In genomic region chr17:69188064-69188463, GRCh38 we compare ENCODE assay signal across 24 cellular contexts. TPM values are rescaled to one million over a fixed set of nuclear protein-coding genes. Genes with fewer than 3 reads are reported as not detected.
"Had no signal": no experiment of that assay in that cellular context is flagged by ENCODE, and none has a peak within 500 bp of the region (broad histone marks: within the 10 kb centered on the region; RNA-seq: fewer than 3 reads in every experiment).

No MANE protein-coding gene starts in this region.

- DNase-seq: hypothalamus; kidney glomerular epithelial cell; left cardiac atrium; left lung; lower lobe of right lung; mammary epithelial cell; mesenchymal stem cell; naive thymus-derived CD8-positive, alpha-beta T cell; ovary; retina; right cardiac atrium; spleen; stimulated activated CD4-positive, alpha-beta T cell treated with anti-CD3 and anti-CD28 coated beads, Interleukin-4, amount 100 ng/mL, for 24 hours; stimulated activated naive CD4-positive, alpha-beta T cell treated with Interleukin-2 at 50 U/mL for 16 hours; stimulated activated naive CD8-positive, alpha-beta T cell treated with anti-CD3 and anti-CD28 coated beads, Interleukin-15, amount 100 ng/mL, for 72 hours; uterus had no signal

- H3K36me3 ChIP-seq: left lung, lower lobe of right lung, neural progenitor cell, ovary, spleen, uterus had no signal

- H2AFZ ChIP-seq: neural progenitor cell had no signal

- H3K9me3 Mint-ChIP-seq: naive thymus-derived CD8-positive, alpha-beta T cell; nephron; neural progenitor cell; stimulated activated effector memory CD8-positive, alpha-beta T cell treated with anti-CD3 and anti-CD28 coated beads, Interleukin-12 subunit alpha, Interleukin-12 subunit beta, amount 100 ng/mL, for 72 hours; stimulated activated naive CD8-positive, alpha-beta T cell treated with anti-CD3 and anti-CD28 coated beads, Interleukin-15, amount 100 ng/mL, for 72 hours; type B pancreatic cell had no signal

- H3K9ac ChIP-seq: neural progenitor cell had no signal

- H3K4me1 Mint-ChIP-seq: naive thymus-derived CD8-positive, alpha-beta T cell; stimulated activated effector memory CD8-positive, alpha-beta T cell treated with anti-CD3 and anti-CD28 coated beads, Interleukin-12 subunit alpha, Interleukin-12 subunit beta, amount 100 ng/mL, for 72 hours; stimulated activated naive CD8-positive, alpha-beta T cell treated with anti-CD3 and anti-CD28 coated beads, Interleukin-15, amount 100 ng/mL, for 72 hours had no signal

- H3K27ac ChIP-seq: left lung, lower lobe of right lung, neural progenitor cell, ovary, skin epidermis, spleen, uterus had no signal

- H3K4me1 ChIP-seq: left lung, lower lobe of right lung, spleen, tibial nerve, uterus had no signal

- H3K27me3 ChIP-seq: left lung, neural progenitor cell, ovary, spleen, tibial nerve, uterus had no signal

- H3K27ac Mint-ChIP-seq: naive thymus-derived CD8-positive, alpha-beta T cell; nephron; progenitor cell of endocrine pancreas; stimulated activated effector memory CD8-positive, alpha-beta T cell treated with anti-CD3 and anti-CD28 coated beads, Interleukin-12 subunit alpha, Interleukin-12 subunit beta, amount 100 ng/mL, for 72 hours; stimulated activated naive CD8-positive, alpha-beta T cell treated with anti-CD3 and anti-CD28 coated beads, Interleukin-15, amount 100 ng/mL, for 72 hours; type B pancreatic cell had no signal

- H3K36me3 Mint-ChIP-seq: neural progenitor cell; stimulated activated effector memory CD8-positive, alpha-beta T cell treated with anti-CD3 and anti-CD28 coated beads, Interleukin-12 subunit alpha, Interleukin-12 subunit beta, amount 100 ng/mL, for 72 hours; type B pancreatic cell had no signal

- H3K9me3 ChIP-seq: left lung, lower lobe of right lung, ovary, spleen, tibial nerve, uterus had no signal

- H3K4me2 ChIP-seq: neural progenitor cell had no signal

- H3K4me3 Mint-ChIP-seq: naive thymus-derived CD8-positive, alpha-beta T cell; nephron; neural progenitor cell; stimulated activated effector memory CD8-positive, alpha-beta T cell treated with anti-CD3 and anti-CD28 coated beads, Interleukin-12 subunit alpha, Interleukin-12 subunit beta, amount 100 ng/mL, for 72 hours; stimulated activated naive CD8-positive, alpha-beta T cell treated with anti-CD3 and anti-CD28 coated beads, Interleukin-15, amount 100 ng/mL, for 72 hours; type B pancreatic cell had no signal

- H3K27me3 Mint-ChIP-seq: naive thymus-derived CD8-positive, alpha-beta T cell; progenitor cell of endocrine pancreas; stimulated activated naive CD8-positive, alpha-beta T cell treated with anti-CD3 and anti-CD28 coated beads, Interleukin-15, amount 100 ng/mL, for 72 hours; type B pancreatic cell had no signal

- ATAC-seq: left cardiac atrium; left lung; lower lobe of right lung; naive thymus-derived CD8-positive, alpha-beta T cell; right cardiac atrium; sciatic nerve; stimulated activated effector memory CD8-positive, alpha-beta T cell treated with anti-CD3 and anti-CD28 coated beads, Interleukin-12 subunit alpha, Interleukin-12 subunit beta, amount 100 ng/mL, for 72 hours; stimulated activated naive CD8-positive, alpha-beta T cell treated with anti-CD3 and anti-CD28 coated beads, Interleukin-15, amount 100 ng/mL, for 72 hours had no signal

- H3K4me3 ChIP-seq: left lung, lower lobe of right lung, neural progenitor cell, ovary, skin epidermis, spleen, tibial nerve, uterus had no signal

RNA-seq across cellular contexts. Expression of gene ABCA10, which starts 40.6 kb away (rescaled TPM):
- polyA plus RNA-seq: naive thymus-derived CD8-positive, alpha-beta T cell had no signal
